8 cellular contexts compared by ENCODE assay signal in the genomic region with DNA sequence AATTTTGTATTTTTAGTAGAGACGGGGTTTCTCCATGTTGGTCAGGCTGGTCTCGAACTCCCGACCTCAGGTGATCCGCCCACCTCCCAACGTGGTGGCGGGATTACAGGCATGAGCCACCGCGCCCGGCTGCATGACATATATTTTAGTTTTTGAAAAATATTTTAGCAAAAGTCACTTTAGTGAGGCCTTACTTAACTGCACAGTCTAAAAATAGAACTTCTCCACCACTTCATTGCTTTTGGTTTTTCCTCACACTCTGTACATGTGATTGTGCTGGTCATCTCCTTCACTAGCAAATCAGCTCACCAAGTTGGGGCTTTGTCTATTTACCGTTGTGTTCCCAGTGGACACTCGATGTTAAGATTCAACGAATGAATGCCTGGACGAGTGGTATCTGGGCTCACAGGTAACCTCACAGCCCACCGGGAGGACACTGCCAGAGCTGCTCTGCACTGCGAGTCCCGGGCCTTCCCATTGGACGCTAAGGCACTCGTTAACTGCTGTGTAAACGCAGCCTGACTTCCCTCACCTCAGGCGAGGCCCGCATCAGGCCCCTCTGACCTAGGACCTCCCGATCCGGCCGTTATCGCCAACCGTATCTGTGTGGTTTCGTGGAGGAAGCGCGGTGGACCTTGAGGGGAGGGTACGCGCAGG. TPM values are rescaled to one million over a fixed set of nuclear protein-coding genes. Genes with fewer than 3 reads are reported as not detected.
DNase-seq lines count a peak whose midpoint lies in the region; ATAC-seq, FAIRE-seq and TF ChIP-seq lines count a peak whose summit lies in the region.

No MANE protein-coding gene starts in this region.

- POLR2A ChIA-PET in T-cell (lab: Charles Lee): interaction anchor here in 1 of 2 donors (2.2 kb wide), 1 partner anchor 47 kb away, joined by 6 read pairs; a partner anchor contains a TSS

- no peaks in the 10 kb centered on the region for H3K27me3 ChIP-seq in bronchial epithelial cell (ENCODE audit: control insufficient read depth, insufficient read depth, low read length)
- no peaks in the 10 kb centered on the region for H3K27me3 ChIP-seq in smooth muscle cell (ENCODE audit: low read depth)

- H3F3A ChIP-seq in smooth muscle cell (ENCODE audit: low read depth): peaks cover 15% of the 10 kb centered on the region

- H3K36me3 ChIP-seq in bronchial epithelial cell (ENCODE audit: control insufficient read depth, insufficient read depth, low read length) (no peaks in the 10 kb centered on the region), smooth muscle cell (ENCODE audit: low read depth) (no peaks in the 10 kb centered on the region)

- H3K9me3 Mint-ChIP-seq in T-cell (no peaks in the 10 kb centered on the region), immature natural killer cell (peaks cover 0 to 10% (median 4%) of the 10 kb centered on the region in 6 donors)

- H3K27me3 Mint-ChIP-seq in T-cell: peaks cover 0 to 6% of the 10 kb centered on the region in 2 donors
- peaks cover 14 to 30% (median 29%) of the 10 kb centered on the region in 3 donors for H3K27me3 Mint-ChIP-seq in immature natural killer cell (ENCODE audit: low read depth in 3 of 3)

- H3K4me1 Mint-ChIP-seq in T-cell (peaks cover 23 to 34% (median 27%) of the 10 kb centered on the region in 3 donors), immature natural killer cell (peaks cover 28 to 47% of the 10 kb centered on the region in 2 donors)

- WGBS in smooth muscle cell (ENCODE audit: low lambda C conversion rate): 3% methylated on average over 31 of the region's 31 CpGs

- TF ChIP-seq CTCF in bronchial epithelial cell (IDR thresholded peaks at IDR 0.05; ENCODE audit: insufficient read depth, low read length, severe bottlenecking): no peak
- TF ChIP-seq CTCF in smooth muscle cell (IDR thresholded peaks at IDR 0.05; ENCODE audit: borderline replicate concordance, insufficient read depth, poor library complexity, severe bottlenecking): no peak

- peak overlapping the region; percentile 60 for H3K4me3 ChIP-seq in bronchial epithelial cell (ENCODE audit: low read depth, low read length)
- H3K4me3 ChIP-seq in smooth muscle cell: peak overlapping the region; percentile 83

- no peaks in the 10 kb centered on the region for H3K79me2 ChIP-seq in smooth muscle cell (ENCODE audit: low read depth)

- H3K36me3 Mint-ChIP-seq in T-cell: no peaks in the 10 kb centered on the region
- no peaks in the 10 kb centered on the region for H3K36me3 Mint-ChIP-seq in immature natural killer cell

- H3K9me3 ChIP-seq in smooth muscle cell (replicated peaks; ENCODE audit: low read depth): no peaks in the 10 kb centered on the region

- FAIRE-seq in bronchial epithelial cell (lab: Jason Lieb, UNC): no peak

- peak overlapping the region; percentile 92 for H2AFZ ChIP-seq in smooth muscle cell (ENCODE audit: low read depth)

- H3K4me3 Mint-ChIP-seq in T-cell (peak overlapping the region; percentile 87 to 95 (median 93)), immature natural killer cell (peak overlapping the region; percentile 96 to 99 (median 97))

- H4K20me1 ChIP-seq in smooth muscle cell (ENCODE audit: low read depth): no peaks in the 10 kb centered on the region

- DNase-seq in SIG-M5 treated with dmso at 0.1 percent for 504 hours (lab: John Stamatoyannopoulos, UW; ENCODE audit: unreplicated experiment): peak; percentile 78
- DNase-seq in SIG-M5 (lab: John Stamatoyannopoulos, UW): no peak
- peak; percentile 56 for DNase-seq in MV-4-11 (lab: John Stamatoyannopoulos, UW)
- peak in 17 of 34 experiments; percentile 3 to 44 (median 24) for DNase-seq in T-cell
- peak; percentile 63 for DNase-seq in bronchial epithelial cell (ENCODE audit: low read depth)
- DNase-seq in immature natural killer cell: peak in 1 of 3 donors; percentile 31
- peak; percentile 66 for DNase-seq in smooth muscle cell (lab: John Stamatoyannopoulos, UW; ENCODE audit: unreplicated experiment)

- H3K4me1 ChIP-seq in smooth muscle cell (ENCODE audit: low read depth): no peaks in the 10 kb centered on the region

- H3K4me2 ChIP-seq in smooth muscle cell: peak overlapping the region; percentile 91

- peak overlapping the region; percentile 93 for H3K27ac ChIP-seq in smooth muscle cell (ENCODE audit: low read depth)

- ATAC-seq in HG02642 (IDR thresholded peaks at IDR 0.05; ENCODE audit: poor library complexity, unreplicated experiment) (peak; percentile 46), T-cell (replicated peaks in 1 of 4) (peak; percentile 22 to 37 (median 29))

- CTCF ChIA-PET in T-cell (lab: Charles Lee): interaction anchor here in 1 of 2 donors (1.0 to 1.1 kb wide), 2 partner anchors 20 to 31 kb away, joined by 3 read pairs; no protein-coding TSS in a partner anchor

- peak overlapping the region; percentile 89 for H3K9ac ChIP-seq in smooth muscle cell (ENCODE audit: low read depth)

- H3K27ac Mint-ChIP-seq in T-cell (peak overlapping the region; percentile 96 to 97), immature natural killer cell (peak overlapping the region; percentile 98 to 100 (median 100))

RNA-seq across cellular contexts. Expression of a gene that starts 14.0 kb away (rescaled TPM):
- total RNA-seq in T-cell (10 to 100 TPM; 53.9 to 88.1 (median 78.7) TPM), bronchial epithelial cell (19.7 and 22.7 TPM in 2 replicates), smooth muscle cell (10.4 and 24.8 TPM in 2 replicates)
- polyA plus RNA-seq in immature natural killer cell (10 to 100 TPM in 1 of 3 donors, 1 to 10 TPM in 2; 5.5 to 11.0 (median 7.7) TPM), smooth muscle cell (25.9 and 40.5 TPM in 2 replicates)

RNA-seq across cellular contexts. Expression of a gene that starts 33.2 kb away (rescaled TPM):
- total RNA-seq in T-cell: 10 to 100 TPM in 3 of 5 donors, 1 to 10 TPM in 2; 5.0 to 15.8 (median 11.4) TPM
- 5.9 and 7.4 TPM in 2 replicates for total RNA-seq in bronchial epithelial cell
- polyA plus RNA-seq in immature natural killer cell: 10 to 100 TPM in 1 of 3 donors, 1 to 10 TPM in 2; 6.7 to 12.4 (median 9.3) TPM
- total RNA-seq in smooth muscle cell: 2.3 and 3.5 TPM in 2 replicates
- polyA plus RNA-seq in smooth muscle cell: 3.5 and 4.0 TPM in 2 replicates

RNA-seq across cellular contexts. Expression of a gene that starts 34.9 kb away (rescaled TPM):
- total RNA-seq in T-cell (10 to 100 TPM; 27.7 to 46.7 (median 42.1) TPM), bronchial epithelial cell (15.3 and 18.8 TPM in 2 replicates), smooth muscle cell (22.6 and 28.7 TPM in 2 replicates)
- polyA plus RNA-seq in immature natural killer cell (10 to 100 TPM; 17.1 to 36.9 (median 29.3) TPM), smooth muscle cell (20.1 and 25.8 TPM in 2 replicates)

RNA-seq across cellular contexts. Expression of a gene that starts 47.2 kb away (rescaled TPM):
- total RNA-seq in T-cell: 10 to 100 TPM; 16.8 to 41.4 (median 36.3) TPM
- 17.1 and 20.9 TPM in 2 replicates for total RNA-seq in bronchial epithelial cell
- polyA plus RNA-seq in immature natural killer cell: 1 to 10 TPM in 2 of 3 donors, under 1 TPM in 1; 0.46 to 5.9 (median 3.2) TPM
- 14.7 and 18.6 TPM in 2 replicates for total RNA-seq in smooth muscle cell
- 5.5 and 7.4 TPM in 2 replicates for polyA plus RNA-seq in smooth muscle cell
